In genomic region chr1:43536196-43536863, GRCh38 we compare ENCODE assay signal across 1 cellular context.
TF ChIP-seq lines count a peak whose summit lies in the region.

No MANE protein-coding gene starts in this region.

TF ChIP-seq in SK-N-SH treated with all-trans-retinoic acid at 6 μM for 48 hours, 23 proteins besides CTCF, POLR2A, EP300 and RAD21 (continued from another document):
- TF ChIP-seq POU6F1 (CRISPR knock-in tag; IDR thresholded peaks at IDR 0.05; ENCODE audit: borderline replicate concordance, low read depth): no peak
TF ChIP-seq in SK-N-SH treated with all-trans-retinoic acid at 6 μM for 48 hours: peak in this region for 0.
